17 cellular contexts compared by ENCODE assay signal in genomic region chr9:18825775-18826174, GRCh38.
DNase-seq lines count a peak whose midpoint lies in the region; ATAC-seq and TF ChIP-seq lines count a peak whose summit lies in the region.
"Had no signal": no experiment of that assay in that cellular context is flagged by ENCODE, and none has a peak within 500 bp of the region (broad histone marks: within the 10 kb centered on the region; RNA-seq: fewer than 3 reads in every experiment).

No MANE protein-coding gene starts in this region.

- no CpG with 5 or more reads among the region's 1 CpG for WGBS in neuronal stem cell (ENCODE audit: extremely low coverage in 2 of 2, insufficient read length in 2 of 2, insufficient replicate concordance in 1 of 2), 2 donors
- WGBS in endodermal cell (ENCODE audit: insufficient coverage in 1 of 2, insufficient read length in 1 of 2), 2 experiments, result no CpG with 5 or more reads among the region's 1 CpG

- H3K27me3 ChIP-seq in neuronal stem cell (ENCODE audit: control insufficient read depth in 3 of 3, insufficient read depth in 3 of 3, low read depth in 1 of 3, low read length in 3 of 3) (no peaks in the 10 kb centered on the region), endodermal cell (ENCODE audit: control insufficient read depth, insufficient read depth, low read length, poor library complexity, severe bottlenecking) (peaks cover 9% of the 10 kb centered on the region)

- H3K14ac ChIP-seq in neuronal stem cell (ENCODE audit: low read length), result no peak overlapping the region

- H3K18ac ChIP-seq in neuronal stem cell (ENCODE audit: low read length), result no peak overlapping the region

- H3K23ac ChIP-seq in neuronal stem cell (ENCODE audit: low read depth, low read length, poor library complexity), result no peak overlapping the region

- H3K36me3 Mint-ChIP-seq in activated naive CD4-positive, alpha-beta T cell treated with anti-CD3 and anti-CD28 coated beads for 36 hours (ENCODE audit: low read depth), result no peaks in the 10 kb centered on the region
- H3K36me3 Mint-ChIP-seq in HFFc6 (ENCODE audit: low read depth) (peaks cover 30% of the 10 kb centered on the region), endodermal cell (ENCODE audit: low read depth) (no peaks in the 10 kb centered on the region)
- no peaks in the 10 kb centered on the region for H3K36me3 Mint-ChIP-seq in activated CD8-positive, alpha-beta T cell treated with anti-CD3 and anti-CD28 coated beads, Interleukin-2, amount 10 ng/mL, durations not matched to agents 7 days and 5 days (ENCODE audit: low read depth)
- H3K36me3 Mint-ChIP-seq: CD8-positive, alpha-beta memory T cell; stimulated activated memory B cell treated with anti-CD40 and anti-IgM and Interleukin-4, amounts not matched to agents 10 μg/mL and 1 μg/mL and 100 μg/mL, for 72 hours had no signal

- no peak overlapping the region for H2BK15ac ChIP-seq in neuronal stem cell (ENCODE audit: low read length)

- H3K9ac ChIP-seq in neuronal stem cell (ENCODE audit: low read depth, low read length, poor library complexity), result no peak overlapping the region
- H3K9ac ChIP-seq in endodermal cell (ENCODE audit: extremely low read depth, low read length, poor library complexity, severe bottlenecking), result no peak overlapping the region

- peaks cover 2% of the 10 kb centered on the region for H3K27me3 Mint-ChIP-seq in activated naive CD4-positive, alpha-beta T cell treated with anti-CD3 and anti-CD28 coated beads for 36 hours (ENCODE audit: low read depth)
- H3K27me3 Mint-ChIP-seq in HFFc6 (ENCODE audit: insufficient read depth) (peaks cover 3% of the 10 kb centered on the region), endodermal cell (ENCODE audit: insufficient read depth) (no peaks in the 10 kb centered on the region)
- H3K27me3 Mint-ChIP-seq in activated CD8-positive, alpha-beta T cell treated with anti-CD3 and anti-CD28 coated beads, Interleukin-2, amount 10 ng/mL, durations not matched to agents 7 days and 5 days (ENCODE audit: low read depth), result peaks cover 4% of the 10 kb centered on the region
- H3K27me3 Mint-ChIP-seq: stimulated activated memory B cell treated with anti-CD40 and anti-IgM and Interleukin-4, amounts not matched to agents 10 μg/mL and 1 μg/mL and 100 μg/mL, for 72 hours had no signal

- no peak overlapping the region for H2BK5ac ChIP-seq in neuronal stem cell (ENCODE audit: low read length)

- H3K4me3 ChIP-seq in neuronal stem cell (ENCODE audit: low read length in 2 of 2) (no peak overlapping the region), endodermal cell (ENCODE audit: low read length) (no peak overlapping the region)
- H3K4me3 ChIP-seq: psoas muscle, thoracic aorta had no signal

- no peaks in the 10 kb centered on the region for H3K79me1 ChIP-seq in neuronal stem cell (ENCODE audit: low read depth, low read length)

- no peak overlapping the region for H3K4me2 ChIP-seq in neuronal stem cell (ENCODE audit: insufficient read depth, low read length, poor library complexity, severe bottlenecking)

- TF ChIP-seq CTCF in HFFc6 (IDR thresholded peaks at IDR 0.05) (no peak), endodermal cell (conservative IDR thresholded peaks at IDR 0.05) (no peak)

- H3K27ac ChIP-seq in neuronal stem cell (replicated peaks; ENCODE audit: low read length) (no peak overlapping the region), endodermal cell (ENCODE audit: low read depth, low read length) (no peak overlapping the region)
- H3K27ac ChIP-seq: psoas muscle, RWPE1, thoracic aorta had no signal

- peak; percentile 33 for ATAC-seq in activated CD8-positive, alpha-beta T cell treated with anti-CD3 and anti-CD28 coated beads, Interleukin-2, amount 10 ng/mL, durations not matched to agents 7 days and 5 days
- ATAC-seq: left colon; psoas muscle; stimulated activated memory B cell treated with anti-CD40 and anti-IgM and Interleukin-4, amounts not matched to agents 10 μg/mL and 1 μg/mL and 100 μg/mL, for 72 hours had no signal

- H3K4me1 Mint-ChIP-seq in activated naive CD4-positive, alpha-beta T cell treated with anti-CD3 and anti-CD28 coated beads for 36 hours (ENCODE audit: low read depth), result peaks cover 16% of the 10 kb centered on the region
- H3K4me1 Mint-ChIP-seq in HFFc6 (ENCODE audit: low read depth), result peaks cover 37% of the 10 kb centered on the region
- peaks cover 11% of the 10 kb centered on the region for H3K4me1 Mint-ChIP-seq in activated CD8-positive, alpha-beta T cell treated with anti-CD3 and anti-CD28 coated beads, Interleukin-2, amount 10 ng/mL, durations not matched to agents 7 days and 5 days (ENCODE audit: low read depth)
- peaks cover 37% of the 10 kb centered on the region for H3K4me1 Mint-ChIP-seq in endodermal cell
- H3K4me1 Mint-ChIP-seq: stimulated activated memory B cell treated with anti-CD40 and anti-IgM and Interleukin-4, amounts not matched to agents 10 μg/mL and 1 μg/mL and 100 μg/mL, for 72 hours had no signal

- POLR2A ChIA-PET in activated CD8-positive, alpha-beta T cell treated with anti-CD3 and anti-CD28 coated beads, Interleukin-2, amount 10 ng/mL, durations not matched to agents 7 days and 5 days (lab: Charles Lee), result no interaction called here

- H3K4ac ChIP-seq in neuronal stem cell (ENCODE audit: low read length), result no peak overlapping the region

- H2AFZ ChIP-seq in neuronal stem cell (ENCODE audit: low read length), result peak overlapping the region; percentile 52

- H3K9me3 Mint-ChIP-seq in activated naive CD4-positive, alpha-beta T cell treated with anti-CD3 and anti-CD28 coated beads for 36 hours, result no peaks in the 10 kb centered on the region
- H3K9me3 Mint-ChIP-seq in HFFc6 (no peaks in the 10 kb centered on the region), endodermal cell (no peaks in the 10 kb centered on the region)
- no peaks in the 10 kb centered on the region for H3K9me3 Mint-ChIP-seq in activated CD8-positive, alpha-beta T cell treated with anti-CD3 and anti-CD28 coated beads, Interleukin-2, amount 10 ng/mL, durations not matched to agents 7 days and 5 days (ENCODE audit: insufficient read depth)
- H3K9me3 Mint-ChIP-seq: neural crest cell; stimulated activated memory B cell treated with anti-CD40 and anti-IgM and Interleukin-4, amounts not matched to agents 10 μg/mL and 1 μg/mL and 100 μg/mL, for 72 hours had no signal

- CTCF ChIA-PET in activated naive CD4-positive, alpha-beta T cell treated with anti-CD3 and anti-CD28 coated beads for 36 hours (lab: Charles Lee), result interaction anchor here (0.6 kb wide), 2 partner anchors 116 to 612 kb away, joined by 3 read pairs; no protein-coding TSS in a partner anchor
- CTCF ChIA-PET in activated CD8-positive, alpha-beta T cell treated with anti-CD3 and anti-CD28 coated beads, Interleukin-2, amount 10 ng/mL, durations not matched to agents 7 days and 5 days (lab: Charles Lee), result no interaction called here

- DNase-seq in activated naive CD4-positive, alpha-beta T cell treated with anti-CD3 and anti-CD28 coated beads for 36 hours, result peak; percentile 21
- no peak for DNase-seq in activated naive CD4-positive, alpha-beta T cell treated with anti-CD3 and anti-CD28 coated beads, Interleukin-2, amount 50 U/mL, for 16 hours
- DNase-seq in HFFc6 (no peak), neuronal stem cell (ENCODE audit: low spot score) (no peak), foreskin melanocyte (no peak), endodermal cell (no peak)
- no peak for DNase-seq in activated CD8-positive, alpha-beta T cell treated with anti-CD3 and anti-CD28 coated beads, Interleukin-2, amount 10 ng/mL, durations not matched to agents 7 days and 5 days
- DNase-seq: CD8-positive, alpha-beta memory T cell; glutamatergic neuron; H7; KG1; left colon; psoas muscle had no signal

- no peak overlapping the region for H2AK5ac ChIP-seq in neuronal stem cell (ENCODE audit: low read depth, low read length)

- H3K36me3 ChIP-seq in neuronal stem cell (replicated peaks in 1 of 2; ENCODE audit: control insufficient read depth in 2 of 2, insufficient read depth in 2 of 2, low read length in 2 of 2) (no peaks in the 10 kb centered on the region), endodermal cell (ENCODE audit: control insufficient read depth, insufficient read depth, low read length) (no peaks in the 10 kb centered on the region)

- intact Hi-C loops in activated naive CD4-positive, alpha-beta T cell treated with anti-CD3 and anti-CD28 coated beads for 36 hours (cut with micrococcal nuclease), result loop anchor here (10.0 kb wide), 1 partner anchor 349 kb away; no protein-coding TSS in a partner anchor

- H3K4me3 Mint-ChIP-seq in activated naive CD4-positive, alpha-beta T cell treated with anti-CD3 and anti-CD28 coated beads for 36 hours, result no peak overlapping the region
- H3K4me3 Mint-ChIP-seq in HFFc6, result no peak overlapping the region
- H3K4me3 Mint-ChIP-seq in activated CD8-positive, alpha-beta T cell treated with anti-CD3 and anti-CD28 coated beads, Interleukin-2, amount 10 ng/mL, durations not matched to agents 7 days and 5 days, result peak overlapping the region; percentile 25
- H3K4me3 Mint-ChIP-seq in endodermal cell, result no peak overlapping the region
- H3K4me3 Mint-ChIP-seq: CD8-positive, alpha-beta memory T cell; neural crest cell; stimulated activated memory B cell treated with anti-CD40 and anti-IgM and Interleukin-4, amounts not matched to agents 10 μg/mL and 1 μg/mL and 100 μg/mL, for 72 hours had no signal

- H3K27ac Mint-ChIP-seq in activated naive CD4-positive, alpha-beta T cell treated with anti-CD3 and anti-CD28 coated beads for 36 hours, result no peak overlapping the region
- H3K27ac Mint-ChIP-seq in HFFc6 (peak overlapping the region; percentile 18; the same call in 1 of the 2 replicates), endodermal cell (no peak overlapping the region)
- H3K27ac Mint-ChIP-seq in activated CD8-positive, alpha-beta T cell treated with anti-CD3 and anti-CD28 coated beads, Interleukin-2, amount 10 ng/mL, durations not matched to agents 7 days and 5 days, result peak overlapping the region; percentile 76
- H3K27ac Mint-ChIP-seq: stimulated activated memory B cell treated with anti-CD40 and anti-IgM and Interleukin-4, amounts not matched to agents 10 μg/mL and 1 μg/mL and 100 μg/mL, for 72 hours had no signal

- H4K91ac ChIP-seq in neuronal stem cell (ENCODE audit: low read depth, low read length, poor library complexity), result no peak overlapping the region

- H3K4me1 ChIP-seq in neuronal stem cell (ENCODE audit: control insufficient read depth in 2 of 2, insufficient read depth in 1 of 2, low read depth in 1 of 2, low read length in 2 of 2), result peaks cover 0 to 6% of the 10 kb centered on the region in 2 donors
- peaks cover 10% of the 10 kb centered on the region for H3K4me1 ChIP-seq in endodermal cell (ENCODE audit: control insufficient read depth, insufficient read depth, low read length)
- H3K4me1 ChIP-seq: psoas muscle had no signal

- no peak overlapping the region for H4K8ac ChIP-seq in neuronal stem cell (ENCODE audit: low read depth, low read length)

- H3K9me3 ChIP-seq in neuronal stem cell (replicated peaks in 1 of 2; ENCODE audit: control insufficient read depth in 2 of 2, insufficient read depth in 1 of 2, low read depth in 1 of 2, low read length in 2 of 2), result peaks cover 0 to 2% of the 10 kb centered on the region in 2 donors
- H3K9me3 ChIP-seq in endodermal cell (ENCODE audit: control insufficient read depth, low read length), result no peaks in the 10 kb centered on the region
- H3K9me3 ChIP-seq: psoas muscle, thoracic aorta had no signal

- H2BK120ac ChIP-seq in neuronal stem cell (ENCODE audit: low read depth, low read length), result no peak overlapping the region

- no peak overlapping the region for H2BK12ac ChIP-seq in neuronal stem cell (ENCODE audit: low read length)

Comparison
In these comparisons a context has a peak if more than half of its experiments do, and no peak if none do; other contexts are left out.
1. H3K27ac Mint-ChIP-seq: peak in HFFc6 (single experiment) and activated CD8-positive, alpha-beta T cell treated with anti-CD3 and anti-CD28 coated beads, Interleukin-2, amount 10 ng/mL, durations not matched to agents 7 days and 5 days (single experiment); none in activated naive CD4-positive, alpha-beta T cell treated with anti-CD3 and anti-CD28 coated beads for 36 hours (single experiment) and endodermal cell (single experiment).